In genomic region chr19:42135836-42136235, GRCh38 we compare ENCODE assay signal across 21 cellular contexts. TPM values are rescaled to one million over a fixed set of nuclear protein-coding genes. Genes with fewer than 3 reads are reported as not detected.
DNase-seq lines count a peak whose midpoint lies in the region; ATAC-seq lines count a peak whose summit lies in the region.
"Had no signal": no experiment of that assay in that cellular context is flagged by ENCODE, and none has a peak within 500 bp of the region (broad histone marks: within the 10 kb centered on the region; RNA-seq: fewer than 3 reads in every experiment).

No MANE protein-coding gene starts in this region.

- DNase-seq in activated CD4-positive, alpha-beta T cell treated with anti-CD3 and anti-CD28 coated beads, Interleukin-2, amount 10 ng/mL, durations not matched to agents 24 days and 14 days: no peak
- DNase-seq in activated CD4-positive, alpha-beta T cell treated with anti-CD3 and anti-CD28 coated beads for 1 hour: no peak
- DNase-seq in DMS53 (lab: John Stamatoyannopoulos, UW) (peak; percentile 83), NCI-H510A treated with DMSO at 0.1 percent for 48 hours (lab: John Stamatoyannopoulos, UW) (peak; percentile 29), iPS-NIHi11 (ENCODE audit: low spot score) (no peak), iPS-NIHi7 (ENCODE audit: extremely low spot score) (no peak)
- no peak for DNase-seq in activated naive CD8-positive, alpha-beta T cell treated with anti-CD3 and anti-CD28 coated beads, Interleukin-2, amount 50 U/mL, for 24 hours
- DNase-seq: amygdala, C1 segment of cervical spinal cord, dermis blood vessel endothelial cell, heart left ventricle, IMR-90, left ventricle myocardium inferior, midbrain, NCI-H1092 treated with DMSO at 0.1 percent for 48 hours, PC-3, thyroid gland had no signal

- H3K36me3 Mint-ChIP-seq in activated CD4-positive, alpha-beta T cell treated with anti-CD3 and anti-CD28 coated beads, Interleukin-2, amount 10 ng/mL, durations not matched to agents 24 days and 14 days (ENCODE audit: low read depth): peaks cover 24% of the 10 kb centered on the region
- H3K36me3 Mint-ChIP-seq in activated naive CD8-positive, alpha-beta T cell treated with anti-CD3 and anti-CD28 coated beads, Interleukin-2, amount 50 U/mL, for 24 hours (ENCODE audit: low read depth): peaks cover 4% of the 10 kb centered on the region

- no peaks in the 10 kb centered on the region for H3K9me3 Mint-ChIP-seq in activated CD4-positive, alpha-beta T cell treated with anti-CD3 and anti-CD28 coated beads, Interleukin-2, amount 10 ng/mL, durations not matched to agents 24 days and 14 days
- H3K9me3 Mint-ChIP-seq in activated naive CD8-positive, alpha-beta T cell treated with anti-CD3 and anti-CD28 coated beads, Interleukin-2, amount 50 U/mL, for 24 hours: no peaks in the 10 kb centered on the region

- H3K4me1 Mint-ChIP-seq in activated CD4-positive, alpha-beta T cell treated with anti-CD3 and anti-CD28 coated beads, Interleukin-2, amount 10 ng/mL, durations not matched to agents 24 days and 14 days: peaks cover 43% of the 10 kb centered on the region
- peaks cover 27% of the 10 kb centered on the region for H3K4me1 Mint-ChIP-seq in activated naive CD8-positive, alpha-beta T cell treated with anti-CD3 and anti-CD28 coated beads, Interleukin-2, amount 50 U/mL, for 24 hours

- H3K4me3 Mint-ChIP-seq in activated CD4-positive, alpha-beta T cell treated with anti-CD3 and anti-CD28 coated beads, Interleukin-2, amount 10 ng/mL, durations not matched to agents 24 days and 14 days: peak overlapping the region; percentile 42
- no peak overlapping the region for H3K4me3 Mint-ChIP-seq in activated naive CD8-positive, alpha-beta T cell treated with anti-CD3 and anti-CD28 coated beads, Interleukin-2, amount 50 U/mL, for 24 hours

- ATAC-seq in activated naive CD8-positive, alpha-beta T cell treated with anti-CD3 and anti-CD28 coated beads, Interleukin-2, amount 50 U/mL, for 24 hours: no peak
- ATAC-seq in GM21529 (IDR thresholded peaks at IDR 0.05; ENCODE audit: unreplicated experiment): no peak
- ATAC-seq: activated CD4-positive, CD25-positive, alpha-beta regulatory T cell treated with anti-CD3 and anti-CD28 coated beads, Interleukin-2, amount 50 U/mL, for 24 hours; heart left ventricle; PC-3 had no signal

- intact Hi-C loops in activated CD4-positive, alpha-beta T cell treated with anti-CD3 and anti-CD28 coated beads, Interleukin-2, amount 10 ng/mL, durations not matched to agents 24 days and 14 days (cut with micrococcal nuclease): loop anchor here (10.0 kb wide), 1 partner anchor 289 kb away; the partner anchor contains the start of gene LIPE

- peaks cover 5% of the 10 kb centered on the region for H3K27me3 Mint-ChIP-seq in activated CD4-positive, alpha-beta T cell treated with anti-CD3 and anti-CD28 coated beads, Interleukin-2, amount 10 ng/mL, durations not matched to agents 24 days and 14 days
- no peaks in the 10 kb centered on the region for H3K27me3 Mint-ChIP-seq in activated naive CD8-positive, alpha-beta T cell treated with anti-CD3 and anti-CD28 coated beads, Interleukin-2, amount 50 U/mL, for 24 hours

- peak overlapping the region; percentile 22 for H3K27ac Mint-ChIP-seq in activated CD4-positive, alpha-beta T cell treated with anti-CD3 and anti-CD28 coated beads, Interleukin-2, amount 10 ng/mL, durations not matched to agents 24 days and 14 days
- H3K27ac Mint-ChIP-seq in activated naive CD8-positive, alpha-beta T cell treated with anti-CD3 and anti-CD28 coated beads, Interleukin-2, amount 50 U/mL, for 24 hours: peak overlapping the region; percentile 39

RNA-seq across cellular contexts. Expression of gene POU2F2, which starts 3.6 kb away (rescaled TPM):
- total RNA-seq in activated CD4-positive, alpha-beta T cell treated with anti-CD3 and anti-CD28 coated beads, Interleukin-2, amount 10 ng/mL, durations not matched to agents 24 days and 14 days: 71.5 and 72.0 TPM in 2 replicates
- total RNA-seq: cardiac muscle cell, SK-MEL-5 had no signal

RNA-seq across cellular contexts. Expression of gene ZNF574, which starts 59.9 kb away (rescaled TPM):
- total RNA-seq in activated CD4-positive, alpha-beta T cell treated with anti-CD3 and anti-CD28 coated beads, Interleukin-2, amount 10 ng/mL, durations not matched to agents 24 days and 14 days: 16.7 and 18.5 TPM in 2 replicates

Comparison
In these comparisons a context has a peak if more than half of its experiments do, and no peak if none do; other contexts are left out.
1. DNase-seq: peak in DMS53 (single experiment) and NCI-H510A treated with DMSO at 0.1 percent for 48 hours (single experiment); none in activated CD4-positive, alpha-beta T cell treated with anti-CD3 and anti-CD28 coated beads, Interleukin-2, amount 10 ng/mL, durations not matched to agents 24 days and 14 days (single experiment), activated CD4-positive, alpha-beta T cell treated with anti-CD3 and anti-CD28 coated beads for 1 hour (single experiment), activated naive CD8-positive, alpha-beta T cell treated with anti-CD3 and anti-CD28 coated beads, Interleukin-2, amount 50 U/mL, for 24 hours (single experiment), iPS-NIHi11 (single experiment) and iPS-NIHi7 (single experiment).